In genomic region chr14:36655054-36655381, GRCh38 we compare ENCODE assay signal across 1 cellular context.
A peak's percentile ranks its signal among the peaks of the same experiment; 100 is the strongest.
TF ChIP-seq lines count a peak whose summit lies in the region.

No MANE protein-coding gene starts in this region.

TF ChIP-seq in HepG2, 621 proteins besides CTCF, POLR2A, EP300 and RAD21 (continued from another document):
- TF ChIP-seq FOXO4 (CRISPR knock-in tag; conservative IDR thresholded peaks at IDR 0.05) (0 out of 2 replicates have a peak, but pooled peaks have one; percentile 39), MED8 (CRISPR knock-in tag; IDR thresholded peaks at IDR 0.05; ENCODE audit: insufficient replicate concordance) (no peak), SRSF9 (IDR thresholded peaks at IDR 0.05; ENCODE audit: borderline replicate concordance, insufficient read depth, low read depth, low read length, poor library complexity, severe bottlenecking) (no peak)
